ENCODE assay signal across 15 cellular contexts in the genomic region with DNA sequence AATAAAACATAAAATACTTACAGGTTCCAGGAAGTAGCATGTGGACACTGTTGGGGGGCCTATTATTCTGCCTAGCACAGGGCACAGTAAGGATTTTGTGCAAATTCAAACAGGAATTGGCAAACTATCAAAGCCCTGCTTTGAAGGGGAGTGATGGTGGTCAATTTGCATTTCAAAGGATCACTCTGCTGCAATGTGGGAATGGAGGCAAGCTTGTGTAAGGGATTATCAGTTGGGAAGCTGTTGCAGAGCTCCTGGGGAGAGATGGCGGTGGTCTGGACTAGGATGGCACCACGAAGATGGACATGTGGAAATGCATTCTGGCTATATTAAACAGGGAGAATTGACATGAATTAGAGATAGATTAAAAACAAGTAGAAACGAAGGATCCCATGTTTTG.
DNase-seq lines count a peak whose midpoint lies in the region; FAIRE-seq and TF ChIP-seq lines count a peak whose summit lies in the region.
"Had no signal": no experiment of that assay in that cellular context is flagged by ENCODE, and none has a peak within 500 bp of the region (broad histone marks: within the 10 kb centered on the region; RNA-seq: fewer than 3 reads in every experiment).

No MANE protein-coding gene starts in this region.

- H3K4me1 ChIP-seq in NT2/D1 (ENCODE audit: insufficient read depth, insufficient read length) (peaks cover 2% of the 10 kb centered on the region), iPS-20b (ENCODE audit: insufficient read depth, low read length) (peaks cover 29% of the 10 kb centered on the region)
- H3K4me1 ChIP-seq: BLaER1, Caco-2, HAP-1 had no signal

- no peak overlapping the region for H3K4me3 ChIP-seq in H7 (ENCODE audit: insufficient read depth, low read depth, low read length)
- H3K4me3 ChIP-seq in NT2/D1 (ENCODE audit: insufficient read length, low read depth): no peak overlapping the region
- 0 out of 2 replicates have a peak overlapping the region, but pooled peaks have one; percentile 5 for H3K4me3 ChIP-seq in iPS-20b (ENCODE audit: low read length)
- no peak overlapping the region for H3K4me3 ChIP-seq in dorsolateral prefrontal cortex
- H3K4me3 ChIP-seq: BLaER1, HAP-1 had no signal

- intact Hi-C loops in dorsolateral prefrontal cortex (cut with DNase I): no loop called here

- H3K9ac ChIP-seq in NT2/D1 (ENCODE audit: insufficient read length, low read depth) (no peak overlapping the region), iPS-20b (ENCODE audit: low read depth, low read length) (peak overlapping the region; percentile 0; the same call in 1 of the 2 replicates)
- H3K9ac ChIP-seq: BLaER1 had no signal

- no peaks in the 10 kb centered on the region for H3K36me3 ChIP-seq in H7 (replicated peaks; ENCODE audit: control insufficient read depth, insufficient read depth, low read length)
- no peaks in the 10 kb centered on the region for H3K36me3 ChIP-seq in NT2/D1 (ENCODE audit: insufficient read depth, insufficient read length, low read length)
- no peaks in the 10 kb centered on the region for H3K36me3 ChIP-seq in iPS-20b (ENCODE audit: insufficient read depth, low read depth, low read length)
- H3K36me3 ChIP-seq: BLaER1, HAP-1 had no signal

- FAIRE-seq in urothelium cell line (lab: Jason Lieb, UNC): no peak
- FAIRE-seq: A204.1 had no signal

- no peak overlapping the region for H3K4me3 Mint-ChIP-seq in activated CD4-positive, alpha-beta T cell treated with anti-CD3 and anti-CD28 coated beads, Interleukin-2, amount 10 ng/mL, durations not matched to agents 7 days and 5 days
- H3K4me3 Mint-ChIP-seq: CD8-positive, alpha-beta memory T cell had no signal

- no peaks in the 10 kb centered on the region for H3K36me3 Mint-ChIP-seq in activated CD4-positive, alpha-beta T cell treated with anti-CD3 and anti-CD28 coated beads, Interleukin-2, amount 10 ng/mL, durations not matched to agents 7 days and 5 days (ENCODE audit: low read depth)
- H3K36me3 Mint-ChIP-seq: CD8-positive, alpha-beta memory T cell had no signal

- peak; percentile 43 for DNase-seq in H7
- peak; percentile 69 for DNase-seq in NT2/D1 (ENCODE audit: low read depth, low spot score)
- DNase-seq in activated CD4-positive, alpha-beta T cell treated with anti-CD3 and anti-CD28 coated beads, Interleukin-2, amount 10 ng/mL, durations not matched to agents 7 days and 5 days: no peak
- DNase-seq in dorsolateral prefrontal cortex: no peak
- no peak for DNase-seq in urothelium cell line (ENCODE audit: low spot score)
- DNase-seq in islet precursor cell: no peak
- DNase-seq: AML-193; Caco-2; CD8-positive, alpha-beta memory T cell; DND-41; GF-D8 had no signal

- H3K4me1 Mint-ChIP-seq in activated CD4-positive, alpha-beta T cell treated with anti-CD3 and anti-CD28 coated beads, Interleukin-2, amount 10 ng/mL, durations not matched to agents 7 days and 5 days: no peaks in the 10 kb centered on the region
- H3K4me1 Mint-ChIP-seq: CD8-positive, alpha-beta memory T cell had no signal

- H3K9me3 ChIP-seq in NT2/D1 (ENCODE audit: insufficient read depth, low read length) (peaks cover 43% of the 10 kb centered on the region; the same call in 1 of the 2 replicates), iPS-20b (ENCODE audit: insufficient read depth, low read depth, low read length) (peaks cover 14% of the 10 kb centered on the region; the same call in 1 of the 2 replicates)
- H3K9me3 ChIP-seq: Caco-2, HAP-1 had no signal

- H3K27ac ChIP-seq in iPS-20b (ENCODE audit: low read length): peak overlapping the region; percentile 13
- H3K27ac ChIP-seq in dorsolateral prefrontal cortex: no peak overlapping the region
- H3K27ac ChIP-seq: BLaER1 had no signal

- H3K27ac Mint-ChIP-seq in activated CD4-positive, alpha-beta T cell treated with anti-CD3 and anti-CD28 coated beads, Interleukin-2, amount 10 ng/mL, durations not matched to agents 7 days and 5 days: no peak overlapping the region

- no peaks in the 10 kb centered on the region for H3K27me3 Mint-ChIP-seq in activated CD4-positive, alpha-beta T cell treated with anti-CD3 and anti-CD28 coated beads, Interleukin-2, amount 10 ng/mL, durations not matched to agents 7 days and 5 days
- H3K27me3 Mint-ChIP-seq: CD8-positive, alpha-beta memory T cell had no signal

- no peaks in the 10 kb centered on the region for H3K27me3 ChIP-seq in H7 (ENCODE audit: control insufficient read depth, insufficient read depth, low read length)
- H3K27me3 ChIP-seq in NT2/D1 (ENCODE audit: insufficient read depth, insufficient read length): no peaks in the 10 kb centered on the region
- H3K27me3 ChIP-seq in iPS-20b (ENCODE audit: insufficient read depth, low read length): no peaks in the 10 kb centered on the region
- peaks cover 0 to 4% (median 0%) of the 10 kb centered on the region in 45 donors for H3K27me3 ChIP-seq in dorsolateral prefrontal cortex
- H3K27me3 ChIP-seq: BLaER1 had no signal

- CTCF ChIA-PET in activated CD4-positive, alpha-beta T cell treated with anti-CD3 and anti-CD28 coated beads, Interleukin-2, amount 10 ng/mL, durations not matched to agents 7 days and 5 days (lab: Charles Lee): no interaction called here

- peaks cover 11% of the 10 kb centered on the region for H3K9me3 Mint-ChIP-seq in activated CD4-positive, alpha-beta T cell treated with anti-CD3 and anti-CD28 coated beads, Interleukin-2, amount 10 ng/mL, durations not matched to agents 7 days and 5 days

- TF ChIP-seq CTCF in dorsolateral prefrontal cortex (IDR thresholded peaks at IDR 0.05 in 54 of 56, conservative IDR thresholded peaks at IDR 0.05 in 2 of 56; ENCODE audit: low read depth in 1 of 56, partially characterized antibody in 56 of 56): no peak

- POLR2A ChIA-PET in activated CD4-positive, alpha-beta T cell treated with anti-CD3 and anti-CD28 coated beads, Interleukin-2, amount 10 ng/mL, durations not matched to agents 7 days and 5 days (lab: Charles Lee): no interaction called here

Comparison
In these comparisons a context has a peak if more than half of its experiments do, and no peak if none do; other contexts are left out.
1. DNase-seq: peak in H7 (single experiment) and NT2/D1 (single experiment); none in activated CD4-positive, alpha-beta T cell treated with anti-CD3 and anti-CD28 coated beads, Interleukin-2, amount 10 ng/mL, durations not matched to agents 7 days and 5 days (single experiment), dorsolateral prefrontal cortex (0 of 10), urothelium cell line (single experiment) and islet precursor cell (single experiment).